ENCODE assay signal across 30 cellular contexts in genomic region chr11:94203070-94203469, GRCh38.
"Had no signal": no experiment of that assay in that cellular context is flagged by ENCODE, and none has a peak within 500 bp of the region (broad histone marks: within the 10 kb centered on the region; RNA-seq: fewer than 3 reads in every experiment).

No MANE protein-coding gene starts in this region.

- DNase-seq: activated B cell treated with CpG ODN at 0.5 μM for 24 hours; activated CD4-positive, alpha-beta memory T cell treated with anti-CD3 and anti-CD28 coated beads, Interleukin-2, amount 10 ng/mL, durations not matched to agents 7 days and 5 days; activated CD4-positive, alpha-beta T cell treated with anti-CD3 and anti-CD28 coated beads for 1 hour; activated CD4-positive, alpha-beta T cell treated with anti-CD3 and anti-CD28 coated beads for 48 hours; activated CD8-positive, alpha-beta memory T cell treated with anti-CD3 and anti-CD28 coated beads for 24 hours; activated CD8-positive, alpha-beta memory T cell treated with anti-CD3 and anti-CD28 coated beads, Interleukin-2, amount 10 ng/mL, durations not matched to agents 7 days and 5 days; activated CD8-positive, alpha-beta memory T cell treated with anti-CD3 and anti-CD28 coated beads, Interleukin-2, amount 50 U/mL, for 48 hours; activated effector memory CD4-positive, alpha-beta T cell treated with Interleukin-2 at 50 U/mL for 16 hours; activated naive CD4-positive, alpha-beta T cell treated with anti-CD3 and anti-CD28 coated beads, Interleukin-2, amount 10 ng/mL, durations not matched to agents 7 days and 5 days; activated naive CD8-positive, alpha-beta T cell treated with anti-CD3 and anti-CD28 coated beads, Interleukin-2, amount 50 U/mL, for 24 hours; activated T-cell treated with anti-CD3 and anti-CD28 coated beads, Interleukin-2, amount 50 U/mL, for 48 hours; anterior cingulate cortex; caudate nucleus; MM.1S; MV-4-11; NCI-H1092; NCI-H1436 treated with DMSO at 0.1 percent for 48 hours; NCI-H1694 treated with DMSO at 0.1 percent for 48 hours; NCI-H2029; NCI-H345; NCI-H510A; NCI-H526; NCI-H748 treated with DMSO at 0.1 percent for 48 hours; NK-92 treated with Interleukin-12 subunit alpha and Interleukin-12 subunit beta, amount 100 ng/mL, for 24 hours; PC-9; Right ventricle myocardium superior; SW 1271; T-helper 1 cell; T-helper 2 cell; T-helper 9 cell had no signal

- H3K4me3 ChIP-seq: PC-9 had no signal
